In genomic region chr11:36510567-36511020, GRCh38 we compare ENCODE assay signal across 8 cellular contexts.
A peak's percentile ranks its signal among the peaks of the same experiment; 100 is the strongest.
DNase-seq lines count a peak whose midpoint lies in the region; ATAC-seq lines count a peak whose summit lies in the region.

No MANE protein-coding gene starts in this region.

- H3K9ac ChIP-seq in iPS-20b (ENCODE audit: low read depth, low read length) (peak overlapping the region; percentile 88), subcutaneous abdominal adipose tissue (ENCODE audit: low read length in 5 of 5) (peak overlapping the region; percentile 58 to 100 (median 98))

- H3K9me3 ChIP-seq in iPS-20b (ENCODE audit: insufficient read depth, low read depth, low read length) (no peaks in the 10 kb centered on the region), subcutaneous abdominal adipose tissue (ENCODE audit: control insufficient read depth in 5 of 5, low read length in 5 of 5) (peaks cover 2 to 7% (median 5%) of the 10 kb centered on the region in 5 donors)

- H3K36me3 ChIP-seq in iPS-20b (ENCODE audit: insufficient read depth, low read depth, low read length) (no peaks in the 10 kb centered on the region), subcutaneous abdominal adipose tissue (ENCODE audit: control insufficient read depth in 5 of 5, insufficient read depth in 5 of 5, low read length in 5 of 5) (no peaks in the 10 kb centered on the region)

- no peak overlapping the region for H3K27ac ChIP-seq in iPS-20b (ENCODE audit: low read length)
- peak overlapping the region; percentile 95 for H3K27ac ChIP-seq in subcutaneous abdominal adipose tissue (ENCODE audit: low read depth, low read length)

- ATAC-seq in GM18498 (IDR thresholded peaks at IDR 0.05; ENCODE audit: unreplicated experiment): peak; percentile 2
- ATAC-seq in HG03103 (IDR thresholded peaks at IDR 0.05; ENCODE audit: low read depth, unreplicated experiment): peak; percentile 1
- ATAC-seq in HG02798 (IDR thresholded peaks at IDR 0.05; ENCODE audit: poor library complexity, unreplicated experiment): no peak

- peaks cover 15% of the 10 kb centered on the region; the same call in 1 of the 2 replicates for H3K27me3 ChIP-seq in iPS-20b (ENCODE audit: insufficient read depth, low read length)
- H3K27me3 ChIP-seq in subcutaneous abdominal adipose tissue (ENCODE audit: control insufficient read depth in 5 of 5, insufficient read depth in 4 of 5, low read length in 5 of 5): no peaks in the 10 kb centered on the region

- peak overlapping the region; percentile 87 for H3K4me3 ChIP-seq in iPS-20b (ENCODE audit: low read length)
- peak overlapping the region; percentile 75 to 99 (median 97) for H3K4me3 ChIP-seq in subcutaneous abdominal adipose tissue (ENCODE audit: low read depth in 1 of 5, low read length in 5 of 5)

- DNase-seq in amniotic epithelial cell (ENCODE audit: low read depth) (peak; percentile 29), NCI-H524 (lab: John Stamatoyannopoulos, UW) (no peak), T-helper 9 cell (no peak)

- H3K4me1 ChIP-seq in iPS-20b (ENCODE audit: insufficient read depth, low read length) (peaks cover 7% of the 10 kb centered on the region; the same call in 1 of the 2 replicates), subcutaneous abdominal adipose tissue (ENCODE audit: control insufficient read depth in 5 of 5, insufficient read depth in 5 of 5, low read length in 5 of 5) (peaks cover 0 to 29% (median 21%) of the 10 kb centered on the region in 5 donors)
